Comparison of ENCODE assay signal across 11 cellular contexts in the genomic region with DNA sequence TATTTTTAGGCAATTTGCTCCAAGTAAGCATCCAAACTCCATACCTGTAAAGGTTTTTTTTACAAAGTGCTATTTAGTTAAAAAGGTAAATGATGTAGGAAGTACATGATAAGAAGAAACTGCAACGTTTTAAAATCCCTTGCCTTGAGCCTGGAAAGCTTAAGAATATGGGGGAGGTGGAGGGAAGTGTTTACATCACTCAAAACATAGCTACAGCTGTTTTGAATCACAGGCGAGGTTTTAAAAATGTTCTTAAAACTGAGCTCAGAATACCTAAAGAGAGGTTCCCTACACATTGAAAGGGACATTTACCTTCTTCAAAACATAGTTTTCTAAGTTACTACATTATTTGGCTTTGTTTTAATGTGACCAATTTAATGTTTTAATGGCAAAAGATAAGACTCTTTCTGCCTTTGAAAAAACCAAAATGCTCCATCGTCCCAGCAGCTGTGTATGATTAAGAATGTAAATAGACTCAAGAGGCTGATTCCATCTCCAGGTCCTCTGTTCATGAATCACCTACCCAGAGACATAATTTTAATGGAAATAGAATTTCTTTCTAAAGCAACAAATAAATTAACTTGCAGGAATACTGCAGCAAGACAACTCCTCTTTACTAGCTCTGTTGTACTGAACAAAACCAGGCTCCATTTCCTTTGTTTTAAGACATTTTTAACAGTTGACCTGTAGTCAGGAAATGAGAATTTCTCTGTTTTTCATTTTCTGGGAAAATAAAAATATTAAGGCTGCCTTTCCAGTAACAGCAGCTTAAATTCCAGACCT. TPM values are rescaled to one million over a fixed set of nuclear protein-coding genes. Genes with fewer than 3 reads are reported as not detected.
DNase-seq lines count a peak whose midpoint lies in the region; TF ChIP-seq lines count a peak whose summit lies in the region.
"Had no signal": no experiment of that assay in that cellular context is flagged by ENCODE, and none has a peak within 500 bp of the region (broad histone marks: within the 10 kb centered on the region; RNA-seq: fewer than 3 reads in every experiment).

No MANE protein-coding gene starts in this region.

- H3K9me3 ChIP-seq in mammary epithelial cell (replicated peaks; ENCODE audit: insufficient read depth, low read length) (no peaks in the 10 kb centered on the region), mucosa of rectum (ENCODE audit: control insufficient read depth in 2 of 2, low read length in 2 of 2) (no peaks in the 10 kb centered on the region)

- H3K27me3 ChIP-seq in mammary epithelial cell (ENCODE audit: insufficient read depth, low read length): no peaks in the 10 kb centered on the region
- no peaks in the 10 kb centered on the region for H3K27me3 ChIP-seq in mucosa of rectum (ENCODE audit: control insufficient read depth in 2 of 2, insufficient read depth in 2 of 2, low read length in 2 of 2)

- intact Hi-C loops in mammary epithelial cell (cut with micrococcal nuclease): no loop called here

- 63% methylated on average over 3 of the region's 3 CpGs for WGBS in mammary epithelial cell (ENCODE audit: low coverage, missing lambda C conversion rate)

- H4K20me1 ChIP-seq in mammary epithelial cell (ENCODE audit: insufficient read depth, low read length): no peaks in the 10 kb centered on the region

- no TSS peak for BruUV-seq in mammary epithelial cell (replicated peaks; lab: Mats Ljungman, UMichigan)

- H3K9ac ChIP-seq in mammary epithelial cell (ENCODE audit: insufficient read depth, low read length): no peak overlapping the region
- H3K9ac ChIP-seq in mucosa of rectum (ENCODE audit: low read depth in 1 of 2, low read length in 2 of 2): no peak overlapping the region

- no peaks in the 10 kb centered on the region for H3K36me3 Mint-ChIP-seq in activated naive CD4-positive, alpha-beta T cell treated with anti-CD3 and anti-CD28 coated beads, Interleukin-2, amount 10 ng/mL, durations not matched to agents 7 days and 5 days

- H3K4me1 Mint-ChIP-seq in activated naive CD4-positive, alpha-beta T cell treated with anti-CD3 and anti-CD28 coated beads, Interleukin-2, amount 10 ng/mL, durations not matched to agents 7 days and 5 days: peaks cover 13% of the 10 kb centered on the region

- no peaks in the 10 kb centered on the region for H3K79me2 ChIP-seq in mammary epithelial cell (ENCODE audit: insufficient read depth, low read length)

- H3K36me3 ChIP-seq in mammary epithelial cell (ENCODE audit: insufficient read depth, low read length): no peaks in the 10 kb centered on the region
- no peaks in the 10 kb centered on the region for H3K36me3 ChIP-seq in mucosa of rectum (ENCODE audit: control insufficient read depth in 2 of 2, insufficient read depth in 2 of 2, low read length in 2 of 2)

- no peak overlapping the region for H3K4me2 ChIP-seq in mammary epithelial cell (ENCODE audit: insufficient read depth, low read depth, low read length)

- CTCF ChIA-PET in mammary epithelial cell (lab: Charles Lee; ENCODE audit: low non-redundant PET): interaction anchor here (0.6 to 0.7 kb wide), 2 partner anchors 170 to 184 kb away, joined by 3 read pairs; no protein-coding TSS in a partner anchor
- CTCF ChIA-PET in activated naive CD4-positive, alpha-beta T cell treated with anti-CD3 and anti-CD28 coated beads, Interleukin-2, amount 10 ng/mL, durations not matched to agents 7 days and 5 days (lab: Charles Lee): interaction anchor here (1.4 to 2.1 kb wide), 3 partner anchors 265 to 882 kb away, joined by 3 to 7 read pairs (median 7); no protein-coding TSS in a partner anchor

- TF ChIP-seq CTCF in AG10803 (conservative IDR thresholded peaks at IDR 0.05; ENCODE audit: low read length): no peak
- no peak for TF ChIP-seq CTCF in mammary epithelial cell (conservative IDR thresholded peaks at IDR 0.05 in 1 of 2, IDR thresholded peaks at IDR 0.05 in 1 of 2; ENCODE audit: extremely low read depth in 1 of 2, insufficient read depth in 1 of 2, low read depth in 1 of 2, low read length in 2 of 2)

- H2AFZ ChIP-seq in mammary epithelial cell (ENCODE audit: low read depth, low read length): peak overlapping the region; percentile 44

- no peak overlapping the region for H3K4me3 Mint-ChIP-seq in activated naive CD4-positive, alpha-beta T cell treated with anti-CD3 and anti-CD28 coated beads, Interleukin-2, amount 10 ng/mL, durations not matched to agents 7 days and 5 days
- H3K4me3 Mint-ChIP-seq: effector memory CD8-positive, alpha-beta T cell had no signal

- dilution Hi-C loops in mammary epithelial cell (cut with HindIII; ENCODE audit: low sequenced_read_pairs): no loop called here

- no peak overlapping the region for H3K27ac ChIP-seq in mammary epithelial cell (ENCODE audit: insufficient read depth, low read depth, low read length)
- H3K27ac ChIP-seq in mucosa of rectum (ENCODE audit: low read depth in 2 of 2, low read length in 2 of 2): peak overlapping the region; percentile 21 to 39

- H3K27me3 Mint-ChIP-seq in activated naive CD4-positive, alpha-beta T cell treated with anti-CD3 and anti-CD28 coated beads, Interleukin-2, amount 10 ng/mL, durations not matched to agents 7 days and 5 days: no peaks in the 10 kb centered on the region

- H3K4me1 ChIP-seq in mammary epithelial cell (ENCODE audit: insufficient read depth, low read length) (peaks cover 24% of the 10 kb centered on the region), mucosa of rectum (ENCODE audit: control insufficient read depth in 2 of 2, insufficient read depth in 2 of 2, low read length in 2 of 2) (no peaks in the 10 kb centered on the region)

- no peaks in the 10 kb centered on the region for H3K9me3 Mint-ChIP-seq in activated naive CD4-positive, alpha-beta T cell treated with anti-CD3 and anti-CD28 coated beads, Interleukin-2, amount 10 ng/mL, durations not matched to agents 7 days and 5 days
- H3K9me3 Mint-ChIP-seq: effector memory CD8-positive, alpha-beta T cell had no signal

- in situ Hi-C loops in mammary epithelial cell (cut with MboI; ENCODE audit: low sequenced_read_pairs in 2 of 2): loop anchor here (25.0 kb wide), 2 partner anchors 120 to 870 kb away; no protein-coding TSS in a partner anchor

- H3K27ac Mint-ChIP-seq in activated naive CD4-positive, alpha-beta T cell treated with anti-CD3 and anti-CD28 coated beads, Interleukin-2, amount 10 ng/mL, durations not matched to agents 7 days and 5 days: no peak overlapping the region
- H3K27ac Mint-ChIP-seq: effector memory CD8-positive, alpha-beta T cell had no signal

- H3K4me3 ChIP-seq in AG10803 (ENCODE audit: low read length) (peak overlapping the region; percentile 38), mammary epithelial cell (replicated peaks in 1 of 3; ENCODE audit: insufficient read depth in 1 of 3, low read depth in 2 of 3, low read length in 3 of 3) (no peak overlapping the region), mucosa of rectum (ENCODE audit: low read length in 2 of 2) (no peak overlapping the region)

- DNase-seq in AG10803 (ENCODE audit: low read depth) (peak; percentile 80), M059J (ENCODE audit: low read depth) (peak; percentile 66), mammary epithelial cell (peak; percentile 22), NCI-H2081 (lab: John Stamatoyannopoulos, UW) (no peak), NCI-H1436 (lab: John Stamatoyannopoulos, UW) (no peak)
- DNase-seq in activated CD8-positive, alpha-beta memory T cell treated with anti-CD3 and anti-CD28 coated beads for 24 hours: no peak
- DNase-seq in activated naive CD4-positive, alpha-beta T cell treated with anti-CD3 and anti-CD28 coated beads, Interleukin-2, amount 10 ng/mL, durations not matched to agents 7 days and 5 days: no peak
- DNase-seq: activated CD4-positive, CD25-positive, alpha-beta regulatory T cell; effector memory CD8-positive, alpha-beta T cell; MM.1S had no signal

RNA-seq across cellular contexts. Expression of a gene that starts 33.9 kb away (rescaled TPM):
- 32.0 and 36.9 TPM in 2 replicates for total RNA-seq in M059J (2014; rRNA removed; shearing (Covaris generic))
- total RNA-seq in mammary epithelial cell: 10 to 100 TPM; 45.8 to 49.0 TPM
- 29.5 TPM for polyA plus RNA-seq in mammary epithelial cell
- 197 TPM for polyA minus RNA-seq in mammary epithelial cell

Comparison
In these comparisons a context has a peak if more than half of its experiments do, and no peak if none do; other contexts are left out.
1. DNase-seq: peak in AG10803 (single experiment), M059J (single experiment) and mammary epithelial cell (single experiment); none in activated CD8-positive, alpha-beta memory T cell treated with anti-CD3 and anti-CD28 coated beads for 24 hours (single experiment), activated naive CD4-positive, alpha-beta T cell treated with anti-CD3 and anti-CD28 coated beads, Interleukin-2, amount 10 ng/mL, durations not matched to agents 7 days and 5 days (single experiment), NCI-H2081 (0 of 2) and NCI-H1436 (single experiment).